8 cellular contexts compared by ENCODE assay signal in genomic region chrX:74291964-74292891, GRCh38.
DNase-seq lines count a peak whose midpoint lies in the region; ATAC-seq and TF ChIP-seq lines count a peak whose summit lies in the region.

No MANE protein-coding gene starts in this region.

- peak; percentile 87 for ATAC-seq in GM21515 (IDR thresholded peaks at IDR 0.05; ENCODE audit: unreplicated experiment)

- H3K27ac ChIP-seq in OCI-LY1 (ENCODE audit: low read depth, low read length, poor library complexity, severe bottlenecking) (peak overlapping the region; percentile 87), epithelial cell of prostate (peak overlapping the region; percentile 88)

- peaks cover 46% of the 10 kb centered on the region for H3K79me2 ChIP-seq in OCI-LY1 (ENCODE audit: insufficient read depth, low read length)

- H3K9me2 ChIP-seq in OCI-LY1 (ENCODE audit: low read depth, low read length): no peaks in the 10 kb centered on the region

- H3K9me3 ChIP-seq in OCI-LY1 (ENCODE audit: low read length) (no peaks in the 10 kb centered on the region), mucosa of stomach (ENCODE audit: control insufficient read depth, low read length) (no peaks in the 10 kb centered on the region)

- peak; percentile 30; the same call in 1 of the 2 replicates for TF ChIP-seq CTCF in OCI-LY1 (IDR thresholded peaks at IDR 0.05; ENCODE audit: low read length)

- peaks cover 11% of the 10 kb centered on the region for H3K36me3 ChIP-seq in OCI-LY1 (ENCODE audit: insufficient read depth, low read length)
- H3K36me3 ChIP-seq in mucosa of stomach (ENCODE audit: control insufficient read depth, insufficient read depth, low read length): no peaks in the 10 kb centered on the region

- H3K4me3 ChIP-seq in OCI-LY1 (ENCODE audit: low read depth, low read length, poor library complexity, severe bottlenecking) (peak overlapping the region; percentile 96), mucosa of stomach (ENCODE audit: low read length) (peak overlapping the region; percentile 86)

- H3F3A ChIP-seq in OCI-LY1 (ENCODE audit: insufficient read depth, low read length): no peaks in the 10 kb centered on the region

- H4K20me1 ChIP-seq in OCI-LY1 (ENCODE audit: insufficient read depth, low read length): no peaks in the 10 kb centered on the region

- H3K4me1 ChIP-seq in OCI-LY1 (ENCODE audit: insufficient read depth, low read length, severe bottlenecking) (peaks cover 23% of the 10 kb centered on the region), mucosa of stomach (ENCODE audit: control insufficient read depth, insufficient read depth, low read length) (no peaks in the 10 kb centered on the region)

- H3K9ac ChIP-seq in OCI-LY1 (ENCODE audit: low read length): peak overlapping the region; percentile 79
- H3K9ac ChIP-seq in mucosa of stomach (ENCODE audit: low read length): peak overlapping the region; percentile 75

- peak; percentile 82 for DNase-seq in DMS 273 treated with DMSO at 0.1 percent for 48 hours (lab: John Stamatoyannopoulos, UW)
- DNase-seq in HuH-7 (ENCODE audit: low spot score): peak; percentile 78
- DNase-seq in activated T-cell treated with anti-CD3 and anti-CD28 coated beads for 24 hours (ENCODE audit: low read depth): peak; percentile 68
- peak; percentile 49 for DNase-seq in epithelial cell of prostate (ENCODE audit: low read depth, low spot score)
- DNase-seq in stimulated activated CD8-positive, alpha-beta memory T cell treated with anti-CD3 and anti-CD28 coated beads, Interleukin-4, amount 100 ng/mL, for 48 hours: peak; percentile 83

- H3K27me3 ChIP-seq in OCI-LY1 (ENCODE audit: insufficient read depth, low read length) (no peaks in the 10 kb centered on the region), mucosa of stomach (ENCODE audit: control insufficient read depth, insufficient read depth, low read length) (no peaks in the 10 kb centered on the region)

- H2AFZ ChIP-seq in OCI-LY1 (ENCODE audit: low read length): no peak overlapping the region; the same call in 1 of the 2 replicates

- H3K4me2 ChIP-seq in OCI-LY1 (ENCODE audit: low read length): peak overlapping the region; percentile 99

Comparison
In these comparisons a context has a peak if more than half of its experiments do, and no peak if none do; other contexts are left out.
1. Peak in every context shown above with its lines: DNase-seq, ATAC-seq, H3K4me3 ChIP-seq and H3K27ac ChIP-seq.